In genomic region chr15:40844543-40844981, GRCh38 we compare ENCODE assay signal across 9 cellular contexts. TPM values are rescaled to one million over a fixed set of nuclear protein-coding genes. Genes with fewer than 3 reads are reported as not detected.
DNase-seq lines count a peak whose midpoint lies in the region; ATAC-seq and TF ChIP-seq lines count a peak whose summit lies in the region.
"Had no signal": no experiment of that assay in that cellular context is flagged by ENCODE, and none has a peak within 500 bp of the region (broad histone marks: within the 10 kb centered on the region; RNA-seq: fewer than 3 reads in every experiment).

No MANE protein-coding gene starts in this region.

- peaks cover 49% of the 10 kb centered on the region for H3K79me2 ChIP-seq in MM.1S (ENCODE audit: low read length)

- peaks cover 6% of the 10 kb centered on the region; the same call in 1 of the 2 replicates for H3F3A ChIP-seq in MM.1S (ENCODE audit: insufficient read depth, low read length)

- H3K27me3 ChIP-seq in MM.1S (replicated peaks; ENCODE audit: insufficient read depth, low read length) (no peaks in the 10 kb centered on the region), prostate gland (replicated peaks; ENCODE audit: insufficient read depth) (no peaks in the 10 kb centered on the region)

- no peak for TF ChIP-seq POLR2A in prostate gland (IDR thresholded peaks at IDR 0.05)

- H3K9ac ChIP-seq in MM.1S (ENCODE audit: low read length): peak overlapping the region; percentile 51; the same call in 1 of the 2 replicates

- peak overlapping the region; percentile 77 for H3K4me3 ChIP-seq in MM.1S (ENCODE audit: low read length)
- peak overlapping the region; percentile 50 for H3K4me3 ChIP-seq in fibroblast of villous mesenchyme (ENCODE audit: low read depth, low read length)
- H3K4me3 ChIP-seq in prostate gland: peak overlapping the region; percentile 73 to 79

- peak overlapping the region; percentile 94 for H2AFZ ChIP-seq in MM.1S (ENCODE audit: low read length)

- H3K9me3 ChIP-seq in MM.1S (replicated peaks; ENCODE audit: insufficient read depth, low read length): no peaks in the 10 kb centered on the region
- no peaks in the 10 kb centered on the region for H3K9me3 ChIP-seq in prostate gland

- intact Hi-C loops in prostate gland (cut with DNase I): no loop called here

- H3K4me2 ChIP-seq in MM.1S (ENCODE audit: low read depth, low read length): peak overlapping the region; percentile 75

- under 1% methylated on average over 30 of the region's 44 CpGs for whole genome bisulfite sequencing in prostate gland

- H4K20me1 ChIP-seq in MM.1S (ENCODE audit: insufficient read depth, low read length): no peaks in the 10 kb centered on the region

- H3K9me2 ChIP-seq in MM.1S (replicated peaks; ENCODE audit: insufficient read depth, low read length): no peaks in the 10 kb centered on the region

- ATAC-seq in GM18502 (IDR thresholded peaks at IDR 0.05; ENCODE audit: poor library complexity, unreplicated experiment) (no peak), GM18858 (IDR thresholded peaks at IDR 0.05; ENCODE audit: unreplicated experiment) (no peak), GM21723 (IDR thresholded peaks at IDR 0.05; ENCODE audit: unreplicated experiment) (no peak)

- peak overlapping the region; percentile 93 for H3K27ac ChIP-seq in C4-2B
- H3K27ac ChIP-seq in MM.1S (ENCODE audit: low read length): no peak overlapping the region; the same call in 1 of the 2 replicates
- H3K27ac ChIP-seq in prostate gland: peak overlapping the region; percentile 96 to 97

- DNase-seq in MM.1S (peak; percentile 39), fibroblast of villous mesenchyme (ENCODE audit: low read depth) (no peak), prostate gland (ENCODE audit: low spot score) (no peak)
- DNase-seq in activated T-cell treated with anti-CD3 and anti-CD28 coated beads, Interleukin-2, amount 50 U/mL, for 1 hour: peak; percentile 50

- no peaks in the 10 kb centered on the region for H3K36me3 ChIP-seq in MM.1S (replicated peaks; ENCODE audit: insufficient read depth, low read length)
- H3K36me3 ChIP-seq in prostate gland: no peaks in the 10 kb centered on the region

- peaks cover 25% of the 10 kb centered on the region for H3K4me1 ChIP-seq in MM.1S (ENCODE audit: low read length)
- H3K4me1 ChIP-seq in prostate gland (replicated peaks): no peaks in the 10 kb centered on the region

- TF ChIP-seq CTCF in C4-2B (conservative IDR thresholded peaks at IDR 0.05): no peak
- 0 out of 2 replicates have a peak, but pooled peaks have one; percentile 2 for TF ChIP-seq CTCF in MM.1S (IDR thresholded peaks at IDR 0.05; ENCODE audit: low read length)
- no peak for TF ChIP-seq CTCF in fibroblast of villous mesenchyme (IDR thresholded peaks at IDR 0.05; ENCODE audit: insufficient read depth, low read depth, low read length)
- TF ChIP-seq CTCF in prostate gland (IDR thresholded peaks at IDR 0.05): peak in 2 of 4 experiments; percentile 0 to 9

RNA-seq across cellular contexts. Expression of gene SPINT1, which starts 0.7 kb away (rescaled TPM):
- total RNA-seq in fibroblast of villous mesenchyme (0.32 and 0.43 TPM in 2 replicates), prostate gland (100 to 1,000 TPM; 143 to 295 TPM)

RNA-seq across cellular contexts. Expression of gene PPP1R14D, which starts 16.1 kb away (rescaled TPM):
- not detected in 2 replicates for total RNA-seq in fibroblast of villous mesenchyme
- under 1 TPM in 1 of 2 donors, not detected in 1; 0.97 TPM for total RNA-seq in prostate gland
- total RNA-seq: pulmonary artery endothelial cell had no signal

RNA-seq across cellular contexts. Expression of gene RHOV, which starts 29.5 kb away (rescaled TPM):
- total RNA-seq in fibroblast of villous mesenchyme (under 0.01 TPM in 1 of 2 replicates, not detected in the other), prostate gland (10 to 100 TPM in 1 of 2 donors, 1 to 10 TPM in 1; 5.9 to 11.7 TPM)
- total RNA-seq: pulmonary artery endothelial cell had no signal

RNA-seq across cellular contexts. Expression of gene DNAJC17, which starts 37.3 kb away (rescaled TPM):
- total RNA-seq in fibroblast of villous mesenchyme (24.5 and 30.7 TPM in 2 replicates), prostate gland (10 to 100 TPM; 29.2 to 29.6 TPM)

RNA-seq across cellular contexts. Expression of gene ZFYVE19, which starts 37.7 kb away (rescaled TPM):
- total RNA-seq in fibroblast of villous mesenchyme (17.3 and 21.6 TPM in 2 replicates), prostate gland (10 to 100 TPM; 39.8 to 43.3 TPM)

Comparison
In these comparisons a context has a peak if more than half of its experiments do, and no peak if none do; other contexts are left out.
1. DNase-seq: peak in MM.1S (single experiment) and activated T-cell treated with anti-CD3 and anti-CD28 coated beads, Interleukin-2, amount 50 U/mL, for 1 hour (single experiment); none in fibroblast of villous mesenchyme (single experiment) and prostate gland (single experiment).
2. RNA of gene SPINT1, which starts 0.7 kb away (total RNA-seq): 143 to 295 TPM in prostate gland; 0.32 to 0.43 TPM in fibroblast of villous mesenchyme; every median in the first group is over 100 times any median in the second.
3. Peak in every context shown above with its lines, with median percentiles within 50 percentile points of each other: H3K4me3 ChIP-seq.